ENCODE assay signal across 8 cellular contexts in the genomic region with DNA sequence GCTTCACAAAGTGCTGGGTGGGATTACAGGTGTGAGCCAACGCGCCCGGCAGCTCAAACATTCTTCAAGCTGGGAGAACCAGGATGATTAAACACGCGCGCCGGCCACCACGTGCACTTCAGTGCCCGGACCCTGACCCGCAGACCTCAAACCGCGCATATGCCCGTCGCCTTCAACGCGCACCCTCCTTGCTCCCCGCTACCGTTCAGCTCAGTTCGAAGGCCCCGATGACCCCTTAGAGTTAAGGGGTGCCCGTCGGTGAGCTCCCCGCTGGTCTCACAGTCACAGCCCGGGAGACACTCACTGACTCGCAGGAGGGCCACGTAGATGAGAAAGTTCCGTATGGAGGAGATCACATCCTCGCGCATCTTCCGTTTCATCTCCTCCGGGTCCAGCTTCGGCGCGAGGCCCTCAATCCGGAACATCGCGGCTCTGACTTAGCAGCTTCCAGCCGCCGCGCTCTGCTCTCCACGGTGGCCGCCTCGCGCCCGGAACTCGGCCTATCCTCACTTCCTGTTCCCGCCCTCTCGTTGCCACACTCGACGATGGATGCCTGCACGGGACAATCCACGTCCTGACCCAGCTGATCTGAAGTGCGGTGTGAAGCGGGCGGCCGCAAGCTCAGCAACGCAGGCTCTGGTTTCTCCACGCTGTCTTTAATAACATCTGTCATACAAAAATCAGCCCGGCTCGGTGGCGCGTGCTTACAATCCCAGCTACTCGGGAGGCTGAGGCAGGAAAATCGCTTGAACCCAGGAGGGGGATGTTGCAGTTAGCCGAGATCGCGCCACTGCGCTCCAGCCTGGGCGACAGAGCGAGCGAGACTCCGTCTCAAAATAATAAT. TPM values are rescaled to one million over a fixed set of nuclear protein-coding genes. Genes with fewer than 3 reads are reported as not detected.
DNase-seq lines count a peak whose midpoint lies in the region; ATAC-seq, FAIRE-seq and TF ChIP-seq lines count a peak whose summit lies in the region.

A gene (minus strand): TSS at position 490 of the 844 bp plus-strand sequence. CDS start 65 bp downstream, at position 425.

- H2AFZ ChIP-seq in HepG2 (ENCODE audit: low read length), result no peak within 1 kb of the TSS

- no peak; the same call in 1 of the 2 replicates for TF ChIP-seq RAD21 in HepG2 (CRISPR knock-in tag; IDR thresholded peaks at IDR 0.05)

- no peaks in the 10 kb centered on the region for H3K9me3 Mint-ChIP-seq in CD14-positive monocyte

- H3K4me1 Mint-ChIP-seq in CD14-positive monocyte, result peaks cover 34% of the 10 kb centered on the region

- in situ Hi-C loops in HepG2 (cut with HindIII; ENCODE audit: extremely low pct_ligation_motif_present, low pct_unique_long_range_greater_than_20kb), result loop anchor here (5.0 kb wide), 1 partner anchor 110 kb away; no protein-coding TSS in a partner anchor

- H4K20me1 ChIP-seq in HepG2 (ENCODE audit: insufficient read depth, low read length), result peaks cover 21% of the 10 kb centered on the region

- WGBS in HepG2 (ENCODE audit: low lambda C conversion rate), result under 1% methylated on average over 32 of the region's 72 CpGs

- H3K27ac Mint-ChIP-seq in CD14-positive monocyte, result peak within 1 kb of the TSS; percentile 94 to 98 (median 97)

- H3K9ac ChIP-seq in HepG2 (ENCODE audit: insufficient read depth, low read depth, low read length), result peak within 1 kb of the TSS; percentile 90

- H3K4me2 ChIP-seq in HepG2 (ENCODE audit: low read depth, low read length), result peak within 1 kb of the TSS; percentile 79

- ATAC-seq in GM19397 (IDR thresholded peaks at IDR 0.05; ENCODE audit: unreplicated experiment) (peak; percentile 93), HG03565 (IDR thresholded peaks at IDR 0.05; ENCODE audit: unreplicated experiment) (peak; percentile 82), HepG2 (peak; percentile 95)

- DNase-seq in CD14-positive monocyte (ENCODE audit: low spot score) (peak; percentile 93), NCI-H748 treated with DMSO at 0.1 percent for 48 hours (lab: John Stamatoyannopoulos, UW) (peak; percentile 78), dermis blood vessel endothelial cell (peak; percentile 96), HepG2 (ENCODE audit: low spot score) (peak; percentile 87)
- peak; percentile 88 to 89 for DNase-seq in activated CD4-positive, alpha-beta T cell treated with anti-CD3 and anti-CD28 coated beads, Interleukin-2, amount 50 U/mL, for 4 hours
- peak; percentile 89 for DNase-seq in stimulated activated CD4-positive, alpha-beta T cell treated with anti-CD3 and anti-CD28 coated beads, Interleukin-4, amount 100 ng/mL, for 1 hour

- peaks cover 19 to 20% of the 10 kb centered on the region in 2 donors for H3K36me3 Mint-ChIP-seq in CD14-positive monocyte

- peak; percentile 19 to 71; a peak in 1 of 4 replicates for TF ChIP-seq EP300 in HepG2 (IDR thresholded peaks at IDR 0.05; ENCODE audit: low read depth in 2 of 2, low read length in 2 of 2)
- no peak; the same call in 1 of the 2 replicates for TF ChIP-seq EP300 in HepG2 (CRISPR knock-in tag; IDR thresholded peaks at IDR 0.05; ENCODE audit: borderline replicate concordance)

- intact Hi-C loops in CD14-positive monocyte (cut with micrococcal nuclease) (loop anchor here (5.0 to 10.0 kb wide), 4 partner anchors 125 to 468 kb away; a partner anchor contains a TSS), HepG2 (cut with micrococcal nuclease; ENCODE audit: unreplicated experiment) (loop anchor here (5.0 kb wide), 1 partner anchor 105 kb away; a partner anchor contains a TSS)

- TSS peak; percentile 72 for BruUV-seq in HepG2 (replicated peaks; lab: Mats Ljungman, UMichigan)

- H3K27me3 Mint-ChIP-seq in CD14-positive monocyte (ENCODE audit: low read depth in 3 of 3), result peaks cover 4 to 11% (median 7%) of the 10 kb centered on the region in 3 donors

- H3K4me1 ChIP-seq in HepG2 (ENCODE audit: insufficient read depth, low read length), result peaks cover 54% of the 10 kb centered on the region

- TF ChIP-seq POLR2A in HepG2 (IDR thresholded peaks at IDR 0.05; ENCODE audit: insufficient read depth in 1 of 2, low read depth in 2 of 2, low read length in 2 of 2), result peak; percentile 95 to 97

- H3K36me3 ChIP-seq in HepG2 (replicated peaks in 1 of 2; ENCODE audit: control insufficient read depth in 1 of 2, insufficient read depth in 2 of 2, low read length in 2 of 2), result peaks cover 3 to 25% of the 10 kb centered on the region in 2 experiments

- FAIRE-seq in HepG2 (lab: Jason Lieb, UNC), result peak; percentile 55

- no peaks in the 10 kb centered on the region; a peak in 1 of 5 replicates for H3K27me3 ChIP-seq in HepG2 (ENCODE audit: control insufficient read depth in 1 of 2, insufficient read depth in 2 of 2, low read length in 2 of 2)

- peak within 1 kb of the TSS; percentile 64 to 89 (median 80) for H3K4me3 ChIP-seq in HepG2 (replicated peaks in 1 of 3; ENCODE audit: insufficient read depth in 1 of 3, low read depth in 2 of 3, low read length in 3 of 3)

- peak within 1 kb of the TSS; percentile 98 to 99 for H3K4me3 Mint-ChIP-seq in CD14-positive monocyte

- TF ChIP-seq CTCF in CD14-positive monocyte (IDR thresholded peaks at IDR 0.05), result no peak
- TF ChIP-seq CTCF in HepG2 (CRISPR knock-in tag; IDR thresholded peaks at IDR 0.05), result peak; percentile 32; the same call in 1 of the 2 replicates

- H3K9me3 ChIP-seq in HepG2 (ENCODE audit: low read length), result no peaks in the 10 kb centered on the region

- H3K79me2 ChIP-seq in HepG2 (ENCODE audit: insufficient read depth, low read length), result peaks cover 46% of the 10 kb centered on the region

- CTCF ChIA-PET in HepG2 (lab: Yijun Ruan, JAX; ENCODE audit: low intra/inter-chr PET ratio, low total read pairs), result no interaction called here

- peak within 1 kb of the TSS; percentile 87 for H3K27ac ChIP-seq in HepG2 (ENCODE audit: extremely low read length, insufficient read depth, low read length)

- POLR2A ChIA-PET in HepG2 (lab: Yijun Ruan, JAX), result interaction anchor here (0.6 to 2.6 kb wide), 14 partner anchors 9 to 1027 kb away, joined by 3 to 14 read pairs (median 4); a partner anchor contains a TSS

TF ChIP-seq in HepG2, 621 proteins besides CTCF, POLR2A, EP300 and RAD21 (continues in another document):
- TF ChIP-seq ZBTB7B (CRISPR knock-in tag; IDR thresholded peaks at IDR 0.05) (0 out of 2 replicates have a peak, but pooled peaks have one; percentile 38), ZNF235 (CRISPR knock-in tag; IDR thresholded peaks at IDR 0.05; ENCODE audit: borderline replicate concordance) (peak; percentile 91; the same call in 1 of the 2 replicates), IKZF4 (CRISPR knock-in tag; IDR thresholded peaks at IDR 0.05; ENCODE audit: borderline replicate concordance, low read depth, not compliant biosample characterization) (peak; percentile 94), ZNF446 (CRISPR knock-in tag; IDR thresholded peaks at IDR 0.05) (peak; percentile 89), ARID2 (CRISPR knock-in tag; IDR thresholded peaks at IDR 0.05; ENCODE audit: borderline replicate concordance) (0 out of 2 replicates have a peak, but pooled peaks have one; percentile 53), ZNF34 (CRISPR knock-in tag; IDR thresholded peaks at IDR 0.05; ENCODE audit: borderline replicate concordance) (peak; percentile 70; the same call in 1 of the 2 replicates), NBN (conservative IDR thresholded peaks at IDR 0.05) (no peak), ZNF83 (CRISPR knock-in tag; IDR thresholded peaks at IDR 0.05; ENCODE audit: borderline replicate concordance) (0 out of 2 replicates have a peak, but pooled peaks have one; percentile 54), ADNP (CRISPR knock-in tag; IDR thresholded peaks at IDR 0.05) (no peak)
- TF ChIP-seq, protein P1, sequence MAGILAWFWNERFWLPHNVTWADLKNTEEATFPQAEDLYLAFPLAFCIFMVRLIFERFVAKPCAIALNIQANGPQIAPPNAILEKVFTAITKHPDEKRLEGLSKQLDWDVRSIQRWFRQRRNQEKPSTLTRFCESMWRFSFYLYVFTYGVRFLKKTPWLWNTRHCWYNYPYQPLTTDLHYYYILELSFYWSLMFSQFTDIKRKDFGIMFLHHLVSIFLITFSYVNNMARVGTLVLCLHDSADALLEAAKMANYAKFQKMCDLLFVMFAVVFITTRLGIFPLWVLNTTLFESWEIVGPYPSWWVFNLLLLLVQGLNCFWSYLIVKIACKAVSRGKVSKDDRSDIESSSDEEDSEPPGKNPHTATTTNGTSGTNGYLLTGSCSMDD (CRISPR knock-in tag; IDR thresholded peaks at IDR 0.05), result no peak

RNA-seq across cellular contexts. Expression of the gene that starts here (rescaled TPM):
- 100 to 1,000 TPM; 112 to 117 TPM for polyA plus RNA-seq in CD14-positive monocyte
- total RNA-seq in dermis blood vessel endothelial cell, result 84.9 and 156 TPM in 2 replicates
- total RNA-seq in HepG2 (2016; rRNA removed; fragmentation: Illumina TruSeq; extraction: Trizol), result 315 and 450 TPM in 2 replicates
- total RNA-seq in HepG2 (2016; cell fraction: cytosol; rRNA removed; fragmentation: Illumina TruSeq; extraction: Trizol; ENCODE audit: low read depth), result 334 and 476 TPM in 2 replicates
- 329 and 454 TPM in 2 replicates for total RNA-seq in HepG2 (2016; cell fraction: insoluble cytoplasmic fraction; rRNA removed; fragmentation: Illumina TruSeq; extraction: Trizol)
- 488 and 569 TPM in 2 replicates for total RNA-seq in HepG2 (2016; cell fraction: membrane; rRNA removed; fragmentation: Illumina TruSeq; extraction: Trizol)
- 130 and 141 TPM in 2 replicates for total RNA-seq in HepG2 (2016; cell fraction: nucleus; rRNA removed; fragmentation: Illumina TruSeq; extraction: Trizol)
- polyA plus RNA-seq in HepG2 (2011; rRNA removed), result 118 and 147 TPM in 2 replicates
- 109 and 124 TPM in 2 replicates for polyA plus RNA-seq in HepG2 (2011; cell fraction: cytosol; rRNA removed)
- 34.8 and 41.8 TPM in 2 replicates for polyA plus RNA-seq in HepG2 (2011; cell fraction: nucleus; rRNA removed)
- polyA plus RNA-seq in HepG2 (2012), result 189 and 190 TPM in 2 replicates
- 411 and 656 TPM in 2 replicates for polyA plus RNA-seq in HepG2 (2016; cell fraction: cytosol; fragmentation: Illumina TruSeq; extraction: Trizol; ENCODE audit: low read depth)
- 469 and 494 TPM in 2 replicates for polyA plus RNA-seq in HepG2 (2016; cell fraction: insoluble cytoplasmic fraction; fragmentation: Illumina TruSeq; extraction: Trizol; ENCODE audit: low read depth)
- polyA plus RNA-seq in HepG2 (2016; cell fraction: membrane; fragmentation: Illumina TruSeq; extraction: Trizol; ENCODE audit: low read depth), result 498 and 625 TPM in 2 replicates
- polyA plus RNA-seq in HepG2 (2016; cell fraction: nucleus; fragmentation: Illumina TruSeq; extraction: Trizol; ENCODE audit: insufficient read depth, low read depth), result 217 and 226 TPM in 2 replicates
- polyA minus RNA-seq in HepG2 (2011; rRNA and poly(A)+ RNA removed; ENCODE audit: low replicate concordance), result 41.8 and 84.4 TPM in 2 replicates
- 42.7 and 47.2 TPM in 2 replicates for polyA minus RNA-seq in HepG2 (2011; cell fraction: cytosol; rRNA and poly(A)+ RNA removed)
- polyA minus RNA-seq in HepG2 (2011; cell fraction: nucleus; rRNA and poly(A)+ RNA removed), result 49.7 and 51.6 TPM in 2 replicates

Comparison
In these comparisons a context has a peak if more than half of its experiments do, and no peak if none do; other contexts are left out.
1. Peak in every context shown above with its lines: DNase-seq, ATAC-seq, H3K4me3 ChIP-seq and H3K27ac ChIP-seq.